In the genomic region with DNA sequence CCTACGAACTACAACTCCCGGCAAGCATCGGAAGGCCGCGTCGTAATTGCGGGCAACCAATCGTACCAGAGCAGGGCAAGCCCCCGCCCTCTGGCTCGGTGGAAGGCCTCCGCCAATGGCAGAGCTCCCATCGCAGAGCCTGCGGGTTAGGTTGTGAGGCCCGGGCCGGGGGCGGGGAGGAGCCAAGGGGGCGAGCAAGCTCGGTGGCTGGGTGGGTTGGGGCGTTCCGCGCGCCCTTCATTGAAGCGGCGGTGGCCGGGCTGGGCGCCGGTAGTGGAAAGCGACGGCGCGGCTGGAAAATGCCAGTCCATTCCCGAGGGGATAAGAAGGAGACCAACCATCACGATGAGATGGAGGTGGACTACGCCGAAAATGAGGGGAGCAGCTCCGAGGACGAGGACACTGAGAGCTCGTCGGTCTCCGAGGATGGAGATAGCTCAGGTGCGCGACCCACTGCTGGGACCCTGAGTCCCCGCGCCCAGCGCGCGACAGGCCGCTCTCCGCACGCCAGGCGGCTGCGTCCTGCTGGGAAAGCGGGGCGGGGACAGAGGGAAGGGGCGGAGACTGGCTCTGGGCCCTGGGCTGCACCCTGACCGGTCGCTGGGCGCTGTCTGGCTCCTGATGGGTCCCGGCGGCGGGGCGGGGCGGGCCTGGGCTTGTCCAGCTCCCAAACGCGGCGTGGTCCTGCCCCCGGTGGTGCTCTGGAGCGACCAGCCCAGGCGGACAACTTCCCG, we compare ENCODE assay signal across 8 cellular contexts. TPM values are rescaled to one million over a fixed set of nuclear protein-coding genes. Genes with fewer than 3 reads are reported as not detected.
A peak's percentile ranks its signal among the peaks of the same experiment; 100 is the strongest.
DNase-seq lines count a peak whose midpoint lies in the region; ATAC-seq and TF ChIP-seq lines count a peak whose summit lies in the region.

A gene with protein sequence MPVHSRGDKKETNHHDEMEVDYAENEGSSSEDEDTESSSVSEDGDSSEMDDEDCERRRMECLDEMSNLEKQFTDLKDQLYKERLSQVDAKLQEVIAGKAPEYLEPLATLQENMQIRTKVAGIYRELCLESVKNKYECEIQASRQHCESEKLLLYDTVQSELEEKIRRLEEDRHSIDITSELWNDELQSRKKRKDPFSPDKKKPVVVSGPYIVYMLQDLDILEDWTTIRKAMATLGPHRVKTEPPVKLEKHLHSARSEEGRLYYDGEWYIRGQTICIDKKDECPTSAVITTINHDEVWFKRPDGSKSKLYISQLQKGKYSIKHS (plus strand): TSS at position 121 of the 734 bp plus-strand sequence. CDS start 179 bp downstream, at position 300.

- TF ChIP-seq POLR2A in prostate gland (IDR thresholded peaks at IDR 0.05), result peak; percentile 89

- H3K4me1 ChIP-seq in right atrium auricular region (peaks cover 0 to 10% of the 10 kb centered on the region in 2 donors), prostate gland (replicated peaks) (no peaks in the 10 kb centered on the region), urinary bladder (ENCODE audit: insufficient read depth) (no peaks in the 10 kb centered on the region)

- WGBS in prostate gland, result under 1% methylated on average over 70 of the region's 70 CpGs
- WGBS in urinary bladder, result under 1% methylated on average over 70 of the region's 70 CpGs

- peak within 1 kb of the TSS; percentile 59 to 74 for H3K4me3 ChIP-seq in right atrium auricular region
- peak within 1 kb of the TSS; percentile 94 to 98 for H3K4me3 ChIP-seq in prostate gland
- H3K4me3 ChIP-seq in urinary bladder (ENCODE audit: low read depth, low read length), result peak within 1 kb of the TSS; percentile 66

- peak within 1 kb of the TSS; percentile 93 to 98 for H3K27ac ChIP-seq in right atrium auricular region
- peak within 1 kb of the TSS; percentile 99 to 100 for H3K27ac ChIP-seq in prostate gland
- peak within 1 kb of the TSS; percentile 95 for H3K27ac ChIP-seq in urinary bladder (ENCODE audit: low read depth)

- ATAC-seq in GM18502 (IDR thresholded peaks at IDR 0.05; ENCODE audit: poor library complexity, unreplicated experiment) (peak; percentile 97), HG02943 (IDR thresholded peaks at IDR 0.05; ENCODE audit: low read depth, unreplicated experiment) (peak; percentile 97)

- H3K27me3 ChIP-seq in right atrium auricular region (no peaks in the 10 kb centered on the region), prostate gland (replicated peaks; ENCODE audit: insufficient read depth) (no peaks in the 10 kb centered on the region)

- H3K36me3 ChIP-seq in right atrium auricular region, result peaks cover under 1% of the 10 kb centered on the region
- H3K36me3 ChIP-seq in prostate gland, result no peaks in the 10 kb centered on the region
- no peaks in the 10 kb centered on the region for H3K36me3 ChIP-seq in urinary bladder (ENCODE audit: insufficient read depth)

- TF ChIP-seq CTCF in right atrium auricular region (IDR thresholded peaks at IDR 0.05) (no peak), prostate gland (IDR thresholded peaks at IDR 0.05) (peak in 1 of 4 experiments; percentile 20)

- intact Hi-C loops in prostate gland (cut with DNase I), result no loop called here

- no peaks in the 10 kb centered on the region for H3K9me3 ChIP-seq in right atrium auricular region
- no peaks in the 10 kb centered on the region for H3K9me3 ChIP-seq in prostate gland

- DNase-seq in NCI-H187 (lab: John Stamatoyannopoulos, UW), result peak; percentile 95 to 98
- peak; percentile 92 to 99 (median 97) for DNase-seq in T-helper 2 cell
- DNase-seq in anterior cingulate cortex (lab: John Stamatoyannopoulos, UW), result peak; percentile 73 to 99 (median 97)
- DNase-seq in right atrium auricular region (ENCODE audit: low spot score), result peak; percentile 99
- peak; percentile 97 for DNase-seq in prostate gland (ENCODE audit: low spot score)

RNA-seq across cellular contexts. Expression of the gene that starts here (rescaled TPM):
- total RNA-seq in right atrium auricular region, result 10 to 100 TPM in 1 of 2 donors, 1 to 10 TPM in 1; 5.5 to 10.2 TPM
- total RNA-seq in prostate gland, result 1 to 10 TPM; 5.2 to 6.6 TPM
- total RNA-seq in urinary bladder, result 19.1 TPM
- 12.1 TPM for polyA plus RNA-seq in urinary bladder

Comparison
In these comparisons a context has a peak if more than half of its experiments do, and no peak if none do; other contexts are left out.
1. Peak in every context shown above with its lines: DNase-seq, ATAC-seq, H3K4me3 ChIP-seq and H3K27ac ChIP-seq.